1 cellular context compared by ENCODE assay signal in the genomic region with DNA sequence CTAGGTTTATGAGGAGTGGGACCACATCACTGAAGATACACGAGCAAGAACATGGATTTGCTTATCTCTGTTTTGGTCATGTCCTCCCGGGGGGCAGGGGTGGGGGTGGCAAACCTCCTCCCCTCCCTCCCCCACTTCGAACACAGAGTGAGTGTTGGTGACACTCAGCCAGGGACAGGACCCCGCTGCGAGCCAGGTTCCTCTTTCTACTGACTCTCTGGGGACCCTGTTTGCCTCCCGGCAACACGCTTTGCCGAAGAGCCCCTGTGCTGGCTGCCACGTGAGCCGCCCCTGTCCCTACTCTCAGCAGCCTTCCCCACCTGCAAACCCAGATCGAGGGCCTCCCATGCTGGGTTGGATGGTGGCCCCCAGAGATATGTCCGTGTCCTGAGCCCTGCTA.
TF ChIP-seq lines count a peak whose summit lies in the region.

No MANE protein-coding gene starts in this region.

TF ChIP-seq in GM23338, 12 proteins besides CTCF, POLR2A, EP300 and RAD21 (continued from another document):
- TF ChIP-seq, protein P1, sequence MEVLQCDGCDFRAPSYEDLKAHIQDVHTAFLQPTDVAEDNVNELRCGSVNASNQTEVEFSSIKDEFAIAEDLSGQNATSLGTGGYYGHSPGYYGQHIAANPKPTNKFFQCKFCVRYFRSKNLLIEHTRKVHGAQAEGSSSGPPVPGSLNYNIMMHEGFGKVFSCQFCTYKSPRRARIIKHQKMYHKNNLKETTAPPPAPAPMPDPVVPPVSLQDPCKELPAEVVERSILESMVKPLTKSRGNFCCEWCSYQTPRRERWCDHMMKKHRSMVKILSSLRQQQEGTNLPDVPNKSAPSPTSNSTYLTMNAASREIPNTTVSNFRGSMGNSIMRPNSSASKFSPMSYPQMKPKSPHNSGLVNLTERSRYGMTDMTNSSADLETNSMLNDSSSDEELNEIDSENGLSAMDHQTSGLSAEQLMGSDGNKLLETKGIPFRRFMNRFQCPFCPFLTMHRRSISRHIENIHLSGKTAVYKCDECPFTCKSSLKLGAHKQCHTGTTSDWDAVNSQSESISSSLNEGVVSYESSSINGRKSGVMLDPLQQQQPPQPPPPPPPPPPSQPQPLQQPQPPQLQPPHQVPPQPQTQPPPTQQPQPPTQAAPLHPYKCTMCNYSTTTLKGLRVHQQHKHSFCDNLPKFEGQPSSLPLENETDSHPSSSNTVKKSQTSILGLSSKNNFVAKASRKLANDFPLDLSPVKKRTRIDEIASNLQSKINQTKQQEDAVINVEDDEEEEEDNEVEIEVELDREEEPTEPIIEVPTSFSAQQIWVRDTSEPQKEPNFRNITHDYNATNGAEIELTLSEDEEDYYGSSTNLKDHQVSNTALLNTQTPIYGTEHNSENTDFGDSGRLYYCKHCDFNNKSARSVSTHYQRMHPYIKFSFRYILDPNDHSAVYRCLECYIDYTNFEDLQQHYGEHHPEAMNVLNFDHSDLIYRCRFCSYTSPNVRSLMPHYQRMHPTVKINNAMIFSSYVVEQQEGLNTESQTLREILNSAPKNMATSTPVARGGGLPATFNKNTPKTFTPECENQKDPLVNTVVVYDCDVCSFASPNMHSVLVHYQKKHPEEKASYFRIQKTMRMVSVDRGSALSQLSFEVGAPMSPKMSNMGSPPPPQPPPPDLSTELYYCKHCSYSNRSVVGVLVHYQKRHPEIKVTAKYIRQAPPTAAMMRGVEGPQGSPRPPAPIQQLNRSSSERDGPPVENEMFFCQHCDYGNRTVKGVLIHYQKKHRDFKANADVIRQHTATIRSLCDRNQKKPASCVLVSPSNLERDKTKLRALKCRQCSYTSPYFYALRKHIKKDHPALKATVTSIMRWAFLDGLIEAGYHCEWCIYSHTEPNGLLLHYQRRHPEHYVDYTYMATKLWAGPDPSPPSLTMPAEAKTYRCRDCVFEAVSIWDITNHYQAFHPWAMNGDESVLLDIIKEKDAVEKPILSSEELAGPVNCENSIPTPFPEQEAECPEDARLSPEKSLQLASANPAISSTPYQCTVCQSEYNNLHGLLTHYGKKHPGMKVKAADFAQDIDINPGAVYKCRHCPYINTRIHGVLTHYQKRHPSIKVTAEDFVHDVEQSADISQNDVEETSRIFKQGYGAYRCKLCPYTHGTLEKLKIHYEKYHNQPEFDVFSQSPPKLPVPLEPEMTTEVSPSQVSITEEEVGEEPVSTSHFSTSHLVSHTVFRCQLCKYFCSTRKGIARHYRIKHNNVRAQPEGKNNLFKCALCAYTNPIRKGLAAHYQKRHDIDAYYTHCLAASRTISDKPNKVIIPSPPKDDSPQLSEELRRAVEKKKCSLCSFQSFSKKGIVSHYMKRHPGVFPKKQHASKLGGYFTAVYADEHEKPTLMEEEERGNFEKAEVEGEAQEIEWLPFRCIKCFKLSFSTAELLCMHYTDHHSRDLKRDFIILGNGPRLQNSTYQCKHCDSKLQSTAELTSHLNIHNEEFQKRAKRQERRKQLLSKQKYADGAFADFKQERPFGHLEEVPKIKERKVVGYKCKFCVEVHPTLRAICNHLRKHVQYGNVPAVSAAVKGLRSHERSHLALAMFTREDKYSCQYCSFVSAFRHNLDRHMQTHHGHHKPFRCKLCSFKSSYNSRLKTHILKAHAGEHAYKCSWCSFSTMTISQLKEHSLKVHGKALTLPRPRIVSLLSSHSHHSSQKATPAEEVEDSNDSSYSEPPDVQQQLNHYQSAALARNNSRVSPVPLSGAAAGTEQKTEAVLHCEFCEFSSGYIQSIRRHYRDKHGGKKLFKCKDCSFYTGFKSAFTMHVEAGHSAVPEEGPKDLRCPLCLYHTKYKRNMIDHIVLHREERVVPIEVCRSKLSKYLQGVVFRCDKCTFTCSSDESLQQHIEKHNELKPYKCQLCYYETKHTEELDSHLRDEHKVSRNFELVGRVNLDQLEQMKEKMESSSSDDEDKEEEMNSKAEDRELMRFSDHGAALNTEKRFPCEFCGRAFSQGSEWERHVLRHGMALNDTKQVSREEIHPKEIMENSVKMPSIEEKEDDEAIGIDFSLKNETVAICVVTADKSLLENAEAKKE (CRISPR knock-in tag; IDR thresholded peaks at IDR 0.05) = no peak
- TF ChIP-seq CREB1 (CRISPR knock-in tag; IDR thresholded peaks at IDR 0.05; ENCODE audit: low read depth) = no peak
- TF ChIP-seq EZH2phosphoT487 (IDR thresholded peaks at IDR 0.05; ENCODE audit: unreplicated experiment) = no peak
- TF ChIP-seq ZNF331 (CRISPR knock-in tag; IDR thresholded peaks at IDR 0.05; ENCODE audit: low read depth) = no peak
- TF ChIP-seq POLR2AphosphoS5 (IDR thresholded peaks at IDR 0.05; ENCODE audit: low read depth) = no peak
- TF ChIP-seq, protein P2, sequence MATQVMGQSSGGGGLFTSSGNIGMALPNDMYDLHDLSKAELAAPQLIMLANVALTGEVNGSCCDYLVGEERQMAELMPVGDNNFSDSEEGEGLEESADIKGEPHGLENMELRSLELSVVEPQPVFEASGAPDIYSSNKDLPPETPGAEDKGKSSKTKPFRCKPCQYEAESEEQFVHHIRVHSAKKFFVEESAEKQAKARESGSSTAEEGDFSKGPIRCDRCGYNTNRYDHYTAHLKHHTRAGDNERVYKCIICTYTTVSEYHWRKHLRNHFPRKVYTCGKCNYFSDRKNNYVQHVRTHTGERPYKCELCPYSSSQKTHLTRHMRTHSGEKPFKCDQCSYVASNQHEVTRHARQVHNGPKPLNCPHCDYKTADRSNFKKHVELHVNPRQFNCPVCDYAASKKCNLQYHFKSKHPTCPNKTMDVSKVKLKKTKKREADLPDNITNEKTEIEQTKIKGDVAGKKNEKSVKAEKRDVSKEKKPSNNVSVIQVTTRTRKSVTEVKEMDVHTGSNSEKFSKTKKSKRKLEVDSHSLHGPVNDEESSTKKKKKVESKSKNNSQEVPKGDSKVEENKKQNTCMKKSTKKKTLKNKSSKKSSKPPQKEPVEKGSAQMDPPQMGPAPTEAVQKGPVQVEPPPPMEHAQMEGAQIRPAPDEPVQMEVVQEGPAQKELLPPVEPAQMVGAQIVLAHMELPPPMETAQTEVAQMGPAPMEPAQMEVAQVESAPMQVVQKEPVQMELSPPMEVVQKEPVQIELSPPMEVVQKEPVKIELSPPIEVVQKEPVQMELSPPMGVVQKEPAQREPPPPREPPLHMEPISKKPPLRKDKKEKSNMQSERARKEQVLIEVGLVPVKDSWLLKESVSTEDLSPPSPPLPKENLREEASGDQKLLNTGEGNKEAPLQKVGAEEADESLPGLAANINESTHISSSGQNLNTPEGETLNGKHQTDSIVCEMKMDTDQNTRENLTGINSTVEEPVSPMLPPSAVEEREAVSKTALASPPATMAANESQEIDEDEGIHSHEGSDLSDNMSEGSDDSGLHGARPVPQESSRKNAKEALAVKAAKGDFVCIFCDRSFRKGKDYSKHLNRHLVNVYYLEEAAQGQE (IDR thresholded peaks at IDR 0.05; ENCODE audit: unreplicated experiment) = no peak
- no peak for TF ChIP-seq ZNF114 (CRISPR knock-in tag; IDR thresholded peaks at IDR 0.05)
- TF ChIP-seq JUNB (IDR thresholded peaks at IDR 0.05; ENCODE audit: unreplicated experiment) = no peak
TF ChIP-seq in GM23338: peak in this region for 0.
